Comparison of ENCODE assay signal across 7 cellular contexts in genomic region chr14:103846569-103847438, GRCh38. TPM values are rescaled to one million over a fixed set of nuclear protein-coding genes. Genes with fewer than 3 reads are reported as not detected.
DNase-seq lines count a peak whose midpoint lies in the region; ATAC-seq, FAIRE-seq and TF ChIP-seq lines count a peak whose summit lies in the region.

No MANE protein-coding gene starts in this region.

- H3K4me3 Mint-ChIP-seq in GM23338: peak overlapping the region; percentile 86
- H3K4me3 Mint-ChIP-seq in nephron progenitor cell: peak overlapping the region; percentile 89

- no peaks in the 10 kb centered on the region for H3K9me2 ChIP-seq in GM23338 (ENCODE audit: insufficient read depth)

- H3K36me3 ChIP-seq in GM23338 (ENCODE audit: insufficient read depth): no peaks in the 10 kb centered on the region

- FAIRE-seq in GM12892 (lab: Jason Lieb, UNC): peak; percentile 67

- no peak for DNase-seq in GM12892 (ENCODE audit: insufficient read length)
- peak; percentile 67 for DNase-seq in GM23338 (ENCODE audit: low spot score)
- DNase-seq in LNCaP clone FGC (ENCODE audit: low read depth): no peak
- peak; percentile 26 for DNase-seq in activated T-cell treated with anti-CD3 and anti-CD28 coated beads, Interleukin-2, amount 50 U/mL, for 1 hour
- DNase-seq in fibroblast of mammary gland (ENCODE audit: low read depth): no peak
- peak; percentile 30 for DNase-seq in nephron progenitor cell
- DNase-seq in DMS153 (lab: John Stamatoyannopoulos, UW): no peak

- H3K27ac Mint-ChIP-seq in GM23338 (no peak overlapping the region), nephron progenitor cell (no peak overlapping the region)

- no peaks in the 10 kb centered on the region; the same call in 2 of the 3 replicates for H3K36me3 Mint-ChIP-seq in GM23338 (ENCODE audit: low read depth)
- peaks cover 4% of the 10 kb centered on the region for H3K36me3 Mint-ChIP-seq in nephron progenitor cell (ENCODE audit: low read depth)

- no peaks in the 10 kb centered on the region for H4K20me1 ChIP-seq in GM23338 (replicated peaks; ENCODE audit: insufficient read depth)

- TF ChIP-seq POLR2A in GM12892 (IDR thresholded peaks at IDR 0.05; ENCODE audit: low read depth, low read length): no peak

- TF ChIP-seq CTCF in GM23338 (conservative IDR thresholded peaks at IDR 0.05; ENCODE audit: low read depth in 2 of 2): no peak
- no peak for TF ChIP-seq CTCF in LNCaP clone FGC (IDR thresholded peaks at IDR 0.05; ENCODE audit: control insufficient read depth, extremely low read depth, insufficient read depth)
- TF ChIP-seq CTCF in fibroblast of mammary gland (conservative IDR thresholded peaks at IDR 0.05; ENCODE audit: control insufficient read depth, insufficient read depth, low read depth, low read length): no peak
- TF ChIP-seq CTCF in nephron progenitor cell (IDR thresholded peaks at IDR 0.05): no peak

- H3K4me1 ChIP-seq in GM23338 (ENCODE audit: insufficient read depth): peaks cover 13% of the 10 kb centered on the region; the same call in 1 of the 2 replicates

- H3K27me3 ChIP-seq in GM23338 (ENCODE audit: insufficient read depth): peaks cover 47% of the 10 kb centered on the region

- no peak overlapping the region for H3K27ac ChIP-seq in GM23338 (ENCODE audit: low read depth)

- H3K9me3 Mint-ChIP-seq in GM23338 (no peaks in the 10 kb centered on the region), nephron progenitor cell (no peaks in the 10 kb centered on the region)

- peak overlapping the region; percentile 84 for H3K4me2 ChIP-seq in GM23338

- 0 out of 2 replicates have a peak, but pooled peaks cover 5% of the 10 kb centered on the region for H3K79me2 ChIP-seq in GM23338 (replicated peaks; ENCODE audit: insufficient read depth)

- peak overlapping the region; percentile 78; the same call in 1 of the 2 replicates for H2AFZ ChIP-seq in GM23338

- H3K4me1 Mint-ChIP-seq in GM23338 (peaks cover 14% of the 10 kb centered on the region), nephron progenitor cell (peaks cover 19% of the 10 kb centered on the region)

- peaks cover 35% of the 10 kb centered on the region for H3K27me3 Mint-ChIP-seq in GM23338 (ENCODE audit: insufficient read depth, low read depth, poor library complexity)
- peaks cover 51% of the 10 kb centered on the region for H3K27me3 Mint-ChIP-seq in nephron progenitor cell (ENCODE audit: low read depth, poor library complexity)

- H3F3A ChIP-seq in GM23338 (replicated peaks; ENCODE audit: low read depth): peaks cover 6% of the 10 kb centered on the region; the same call in 1 of the 2 replicates

- H3K4me3 ChIP-seq in GM23338 (peak overlapping the region; percentile 88), LNCaP clone FGC (ENCODE audit: low read depth, low read length) (peak overlapping the region; percentile 67), fibroblast of mammary gland (ENCODE audit: control insufficient read depth, low read depth, low read length) (peak overlapping the region; percentile 60)

- ATAC-seq in GM23338: peak; percentile 10

TF ChIP-seq in GM23338, 12 proteins besides CTCF, POLR2A, EP300 and RAD21:
- TF ChIP-seq ZNF114 (CRISPR knock-in tag; IDR thresholded peaks at IDR 0.05) (no peak), STAT1 (IDR thresholded peaks at IDR 0.05; ENCODE audit: unreplicated experiment) (no peak), JUNB (IDR thresholded peaks at IDR 0.05; ENCODE audit: unreplicated experiment) (no peak), ZNF462 (CRISPR knock-in tag; IDR thresholded peaks at IDR 0.05) (no peak), CREB1 (CRISPR knock-in tag; IDR thresholded peaks at IDR 0.05; ENCODE audit: low read depth) (no peak), POLR2AphosphoS5 (IDR thresholded peaks at IDR 0.05; ENCODE audit: low read depth) (no peak), REST (IDR thresholded peaks at IDR 0.05; ENCODE audit: unreplicated experiment) (no peak), EZH2phosphoT487 (IDR thresholded peaks at IDR 0.05; ENCODE audit: unreplicated experiment) (no peak)

RNA-seq across cellular contexts. Expression of gene PPP1R13B, which starts 0.6 kb away (rescaled TPM):
- 3.6 TPM for polyA plus RNA-seq in GM12892 (2012; ENCODE audit: missing spikeins)
- 6.5 and 8.5 TPM in 2 replicates for total RNA-seq in GM23338 (2014; rRNA removed; shearing (Covaris generic))
- 2.0 and 3.8 TPM in 2 replicates for polyA plus RNA-seq in GM23338 (2016; fragmentation: Nextera tagmentation; extraction: Ambion mirVana)

Comparison
In these comparisons a context has a peak if more than half of its experiments do, and no peak if none do; other contexts are left out.
1. DNase-seq: peak in GM23338 (single experiment), activated T-cell treated with anti-CD3 and anti-CD28 coated beads, Interleukin-2, amount 50 U/mL, for 1 hour (single experiment) and nephron progenitor cell (single experiment); none in GM12892 (single experiment), LNCaP clone FGC (single experiment), fibroblast of mammary gland (single experiment) and DMS153 (single experiment).
2. Peak in every context shown above with its lines, with median percentiles within 50 percentile points of each other: H3K4me3 ChIP-seq.